Comparison of ENCODE assay signal across 8 cellular contexts in genomic region chr1:23558872-23559135, GRCh38. TPM values are rescaled to one million over a fixed set of nuclear protein-coding genes. Genes with fewer than 3 reads are reported as not detected.
DNase-seq lines count a peak whose midpoint lies in the region; ATAC-seq, FAIRE-seq and TF ChIP-seq lines count a peak whose summit lies in the region.

No MANE protein-coding gene starts in this region.

- intact Hi-C loops in K562 (cut with micrococcal nuclease), result loop anchor here (5.0 kb wide), 2 partner anchors 38 to 183 kb away; partner anchors contain the start of gene ELOA

- WGBS in K562 (ENCODE audit: insufficient coverage, low coverage, missing lambda C conversion rate), result 2% methylated on average over 14 of the region's 14 CpGs
- WGBS in mesodermal cell (ENCODE audit: insufficient coverage in 2 of 2), 2 experiments, result 0 to 1% methylated on average over 13 to 14 of the region's 14 CpGs

- peak overlapping the region; percentile 97 for H3K4me2 ChIP-seq in K562 (ENCODE audit: insufficient read depth, low read length)

- no peak for TF ChIP-seq CTCF in K562 (IDR thresholded peaks at IDR 0.05 in 2 of 3, conservative IDR thresholded peaks at IDR 0.05 in 1 of 3; ENCODE audit: insufficient read depth in 2 of 3, low read depth in 1 of 3, low read length in 3 of 3)

- no TSS peak for BruUV-seq in K562 (replicated peaks; lab: Mats Ljungman, UMichigan)

- no peaks in the 10 kb centered on the region for H4K20me1 ChIP-seq in K562 (replicated peaks; ENCODE audit: control insufficient read depth, insufficient read depth, low read length)

- peak overlapping the region; percentile 80 for H2AFZ ChIP-seq in K562 (ENCODE audit: low read depth, low read length)

- no peaks in the 10 kb centered on the region for H3K9me1 ChIP-seq in K562 (ENCODE audit: control insufficient read depth, insufficient read depth, low read length)

- peak overlapping the region; percentile 80 for H3K27ac ChIP-seq in K562 (ENCODE audit: extremely low read depth, low read depth, low read length)
- H3K27ac ChIP-seq in mesodermal cell (ENCODE audit: low read depth, low read length, severe bottlenecking), result peak overlapping the region; percentile 100

- no peak for TF ChIP-seq EP300 in K562 (IDR thresholded peaks at IDR 0.05; ENCODE audit: low read length)

- H3K9ac ChIP-seq in K562 (ENCODE audit: insufficient read depth in 1 of 2, low read depth in 2 of 2, low read length in 2 of 2), result peak overlapping the region; percentile 70 to 95

- no peaks in the 10 kb centered on the region for H3K27me3 ChIP-seq in K562 (ENCODE audit: control insufficient read depth in 2 of 2, insufficient read depth in 2 of 2, low read length in 2 of 2)

- H3K79me2 ChIP-seq in K562 (ENCODE audit: control insufficient read depth, insufficient read depth, low read length), result peaks cover 41% of the 10 kb centered on the region

- DNase-seq in stimulated activated CD4-positive, alpha-beta T cell treated with anti-CD3 and anti-CD28 coated beads, Interleukin-2, amount 100 ng/mL, for 24 hours, result peak; percentile 25 to 34
- no peak for DNase-seq in stimulated activated CD4-positive, alpha-beta T cell treated with anti-CD3 and anti-CD28 coated beads, Interleukin-12 subunit alpha, Interleukin-12 subunit beta, amount 100 ng/mL, for 4 hours
- DNase-seq in K562 (ENCODE audit: extremely low read depth in 1 of 4, low spot score in 3 of 4), result peak in 1 of 4 experiments; percentile 46
- DNase-seq in activated CD4-positive, CD25-positive, alpha-beta regulatory T cell (lab: John Stamatoyannopoulos, UW), result no peak
- DNase-seq in NCI-H774 (lab: John Stamatoyannopoulos, UW), result no peak
- no peak for DNase-seq in ecto neural progenitor cell (ENCODE audit: low spot score)

- H3K4me3 ChIP-seq in K562 (peak overlapping the region; percentile 74), mesodermal cell (ENCODE audit: extremely low read depth, insufficient read depth, low read length, poor library complexity, severe bottlenecking) (peak overlapping the region; percentile 99)

- TF ChIP-seq POLR2A in K562 (conservative IDR thresholded peaks at IDR 0.05), result no peak

- H3K36me3 ChIP-seq in K562 (ENCODE audit: control insufficient read depth, insufficient read depth, low read length) (peaks cover 19% of the 10 kb centered on the region), mesodermal cell (ENCODE audit: control insufficient read depth, insufficient read depth, low read length) (peaks cover 27% of the 10 kb centered on the region)

- no peaks in the 10 kb centered on the region for H3K9me3 ChIP-seq in K562 (replicated peaks; ENCODE audit: control insufficient read depth, insufficient read depth, low read depth, low read length)
- H3K9me3 ChIP-seq in mesodermal cell (ENCODE audit: control insufficient read depth, low read length), result no peaks in the 10 kb centered on the region

- in situ Hi-C loops in K562 (cut with MboI), result no loop called here

- H3K4me1 ChIP-seq in K562 (replicated peaks in 1 of 2; ENCODE audit: control insufficient read depth in 2 of 2, insufficient read depth in 2 of 2, low read length in 2 of 2) (peaks cover 66 to 71% of the 10 kb centered on the region in 2 experiments), mesodermal cell (ENCODE audit: control insufficient read depth, insufficient read depth, low read length, poor library complexity, severe bottlenecking) (peaks cover 33% of the 10 kb centered on the region)

- no peak for TF ChIP-seq RAD21 in K562 (CRISPR knock-in tag; conservative IDR thresholded peaks at IDR 0.05 in 1 of 2, IDR thresholded peaks at IDR 0.05 in 1 of 2)

- ATAC-seq in K562 (no peak), GM21360 (IDR thresholded peaks at IDR 0.05; ENCODE audit: unreplicated experiment) (no peak)

- POLR2A ChIA-PET in K562 (lab: Yijun Ruan, JAX), result interaction anchor here (0.5 to 3.9 kb wide), 21 partner anchors 8 to 189 kb away, joined by 3 to 29 read pairs (median 4); partner anchors contain the start of genes E2F2 and RPL11

- FAIRE-seq in K562 (lab: Jason Lieb, UNC), result no peak

- CTCF ChIA-PET in K562 (lab: Yijun Ruan, JAX; ENCODE audit: low intra/inter-chr PET ratio), result no interaction called here

TF ChIP-seq in K562, 482 proteins besides CTCF, POLR2A, EP300 and RAD21 (continues in another document):
- TF ChIP-seq ARID2 (IDR thresholded peaks at IDR 0.05) (0 out of 2 replicates have a peak, but pooled peaks have one; percentile 16), ZNF347 (CRISPR knock-in tag; IDR thresholded peaks at IDR 0.05; ENCODE audit: low read depth) (no peak), CTCFL (IDR thresholded peaks at IDR 0.05; ENCODE audit: borderline replicate concordance, insufficient read depth, low read depth, low read length, poor library complexity, severe bottlenecking) (no peak), ELF1 (tag; IDR thresholded peaks at IDR 0.05) (no peak)

RNA-seq across cellular contexts. Expression of gene ID3, which starts 0.5 kb away (rescaled TPM):
- total RNA-seq in K562 (2011; cell fraction: chromatin; rRNA removed; ENCODE audit: low replicate concordance), result 41.1 and 121 TPM in 2 replicates
- total RNA-seq in K562 (2011; cell fraction: nucleolus; rRNA removed), result 126 and 137 TPM in 2 replicates
- total RNA-seq in K562 (2011; cell fraction: nucleoplasm; rRNA removed), result 87.5 and 98.1 TPM in 2 replicates
- total RNA-seq in K562 (2014; rRNA removed) (50.9 and 59.4 TPM in 2 replicates), K562 (2014; rRNA removed; fragmentation: Illumina TruSeq; extraction: Trizol) (12.6 and 17.2 TPM in 2 replicates), K562 (2015; rRNA removed; fragmentation: Illumina TruSeq; extraction: Trizol) (17.7 and 20.4 TPM in 2 replicates), K562 (2021) (42.2 and 44.8 TPM in 2 replicates)
- polyA plus RNA-seq in K562 (2011; rRNA removed) (28.6 and 59.8 TPM in 2 replicates), K562 (2014; fragmentation: Illumina TruSeq; extraction: Trizol) (23.5 and 30.8 TPM in 2 replicates), K562 (2014; fragmentation: Nextera tagmentation; extraction: Ambion mirVana) (10 to 100 TPM in 1 of 2 experiments, 1 to 10 TPM in 1; 6.8 to 13.2 TPM), K562 (2014; rRNA removed) (44.4 and 54.2 TPM in 2 replicates)
- polyA plus RNA-seq in K562 (2011; cell fraction: cytosol; rRNA removed), result 78.3 and 218 TPM in 2 replicates
- 52.1 and 90.3 TPM in 2 replicates for polyA plus RNA-seq in K562 (2011; cell fraction: nucleus; rRNA removed)
- 63.0 and 66.6 TPM in 2 replicates for polyA plus RNA-seq in K562 (2012)
- 9.7 and 17.8 TPM in 2 replicates for polyA minus RNA-seq in K562 (2011; rRNA and poly(A)+ RNA removed)
- polyA minus RNA-seq in K562 (2011; cell fraction: cytosol; rRNA and poly(A)+ RNA removed), result 23.9 and 44.6 TPM in 2 replicates
- 65.3 and 68.1 TPM in 2 replicates for polyA minus RNA-seq in K562 (2011; cell fraction: nucleus; rRNA and poly(A)+ RNA removed)
- 1,122 TPM for polyA plus RNA-seq in mesodermal cell (2013, experiment 1 of 2)
- polyA plus RNA-seq in mesodermal cell (2013, experiment 2 of 2), result 943 TPM

RNA-seq across cellular contexts. Expression of gene E2F2, which starts 27.8 kb away (rescaled TPM):
- total RNA-seq in K562 (2011; cell fraction: chromatin; rRNA removed; ENCODE audit: low replicate concordance), result 29.6 and 39.0 TPM in 2 replicates
- total RNA-seq in K562 (2011; cell fraction: nucleolus; rRNA removed), result 13.2 and 15.8 TPM in 2 replicates
- total RNA-seq in K562 (2011; cell fraction: nucleoplasm; rRNA removed), result 21.7 and 23.2 TPM in 2 replicates
- total RNA-seq in K562 (2014; rRNA removed) (14.9 and 19.9 TPM in 2 replicates), K562 (2014; rRNA removed; fragmentation: Illumina TruSeq; extraction: Trizol) (11.0 and 11.4 TPM in 2 replicates), K562 (2015; rRNA removed; fragmentation: Illumina TruSeq; extraction: Trizol) (11.7 and 12.0 TPM in 2 replicates), K562 (2021) (22.5 and 25.3 TPM in 2 replicates)
- polyA plus RNA-seq in K562 (2011; rRNA removed) (3.1 and 4.2 TPM in 2 replicates), K562 (2014; fragmentation: Illumina TruSeq; extraction: Trizol) (14.3 and 16.1 TPM in 2 replicates), K562 (2014; fragmentation: Nextera tagmentation; extraction: Ambion mirVana) (1 to 10 TPM; 3.8 to 4.0 TPM), K562 (2014; rRNA removed) (10.1 and 10.3 TPM in 2 replicates)
- 3.0 and 3.9 TPM in 2 replicates for polyA plus RNA-seq in K562 (2011; cell fraction: cytosol; rRNA removed)
- polyA plus RNA-seq in K562 (2011; cell fraction: nucleus; rRNA removed), result 8.1 and 9.2 TPM in 2 replicates
- 9.2 and 10.2 TPM in 2 replicates for polyA plus RNA-seq in K562 (2012)
- polyA minus RNA-seq in K562 (2011; rRNA and poly(A)+ RNA removed), result 3.5 and 4.7 TPM in 2 replicates
- 5.8 and 6.5 TPM in 2 replicates for polyA minus RNA-seq in K562 (2011; cell fraction: cytosol; rRNA and poly(A)+ RNA removed)
- 5.1 and 8.9 TPM in 2 replicates for polyA minus RNA-seq in K562 (2011; cell fraction: nucleus; rRNA and poly(A)+ RNA removed)
- 1.1 TPM for polyA plus RNA-seq in mesodermal cell (2013, experiment 1 of 2)
- polyA plus RNA-seq in mesodermal cell (2013, experiment 2 of 2), result 0.96 TPM

Comparison
In these comparisons a context has a peak if more than half of its experiments do, and no peak if none do; other contexts are left out.
1. DNase-seq: peak in stimulated activated CD4-positive, alpha-beta T cell treated with anti-CD3 and anti-CD28 coated beads, Interleukin-2, amount 100 ng/mL, for 24 hours (2 of 2); none in stimulated activated CD4-positive, alpha-beta T cell treated with anti-CD3 and anti-CD28 coated beads, Interleukin-12 subunit alpha, Interleukin-12 subunit beta, amount 100 ng/mL, for 4 hours (single experiment), activated CD4-positive, CD25-positive, alpha-beta regulatory T cell (0 of 4), NCI-H774 (single experiment) and ecto neural progenitor cell (single experiment).